ENCODE assay signal across 8 cellular contexts in the genomic region with DNA sequence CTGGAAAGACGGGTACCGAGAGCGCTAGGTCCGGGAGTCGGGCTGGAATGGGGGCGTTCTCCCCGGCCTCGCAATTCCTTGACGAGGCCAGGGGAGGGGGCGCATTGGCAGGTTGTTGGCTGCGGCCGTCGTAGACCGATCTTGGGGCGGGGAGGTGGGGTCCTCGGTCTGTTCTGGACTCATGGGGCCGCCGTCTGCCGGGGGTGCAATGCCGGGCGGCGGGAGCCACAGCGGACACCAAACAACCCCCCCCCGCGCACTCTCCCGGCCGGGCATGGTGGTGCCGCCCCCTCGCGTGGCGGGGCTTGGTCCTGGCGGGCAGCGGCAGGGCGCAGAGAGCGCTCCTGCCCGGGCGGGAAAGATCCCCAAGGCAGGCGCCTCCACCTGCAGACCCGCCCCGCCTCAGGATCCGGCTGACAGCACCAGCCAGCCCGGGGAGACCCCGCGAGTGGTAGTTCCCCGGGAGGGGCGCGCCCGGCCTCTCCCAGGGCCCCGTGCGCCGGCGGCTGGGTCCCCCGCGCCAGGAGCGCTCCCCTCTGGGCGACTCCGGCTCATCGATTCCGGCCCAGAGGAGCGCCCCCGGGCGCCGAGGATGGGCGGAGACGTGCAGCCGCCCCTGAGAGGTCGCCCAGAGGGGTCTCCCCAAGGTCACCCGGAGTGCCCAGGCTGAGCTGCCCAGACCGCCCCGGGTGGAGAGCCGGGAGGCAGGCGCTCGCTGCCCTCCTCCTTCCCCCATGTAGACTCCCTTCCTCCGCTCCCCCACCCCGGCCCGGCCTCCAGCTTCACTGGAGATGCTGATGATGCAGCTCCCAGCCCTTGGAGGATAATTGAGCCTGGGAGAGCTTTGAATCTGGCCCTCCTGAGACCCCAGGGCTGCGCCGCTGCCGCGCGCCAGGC. TPM values are rescaled to one million over a fixed set of nuclear protein-coding genes. Genes with fewer than 3 reads are reported as not detected.
DNase-seq lines count a peak whose midpoint lies in the region; ATAC-seq and TF ChIP-seq lines count a peak whose summit lies in the region.

No MANE protein-coding gene starts in this region.

- H3K27me3 ChIP-seq in mononuclear cell (ENCODE audit: insufficient read depth, low read length) = peaks cover 3% of the 10 kb centered on the region

- peaks cover 64% of the 10 kb centered on the region for H3K4me1 ChIP-seq in mononuclear cell (ENCODE audit: insufficient read depth, low read length)

- ATAC-seq in HG02798 (IDR thresholded peaks at IDR 0.05; ENCODE audit: poor library complexity, unreplicated experiment) = no peak

- H3K9me3 Mint-ChIP-seq in dendritic cell treated with granulocyte-macrophage colony-stimulating factor and Interleukin-4, amounts not matched to agents 40 ng/mL and 50 ng/mL, for 4 days = no peaks in the 10 kb centered on the region
- H3K9me3 Mint-ChIP-seq in stimulated activated naive CD8-positive, alpha-beta T cell treated with anti-CD3 and anti-CD28 coated beads, Interleukin-15, Interleukin-2, amounts not matched to agents 100 ng/mL and 50 ng/mL, for 24 hours = no peaks in the 10 kb centered on the region

- peak overlapping the region; percentile 48 for H3K27ac Mint-ChIP-seq in dendritic cell treated with granulocyte-macrophage colony-stimulating factor and Interleukin-4, amounts not matched to agents 40 ng/mL and 50 ng/mL, for 4 days
- H3K27ac Mint-ChIP-seq in stimulated activated naive CD8-positive, alpha-beta T cell treated with anti-CD3 and anti-CD28 coated beads, Interleukin-15, Interleukin-2, amounts not matched to agents 100 ng/mL and 50 ng/mL, for 24 hours = peak overlapping the region; percentile 91

- no peaks in the 10 kb centered on the region for H3K9me3 ChIP-seq in mononuclear cell (ENCODE audit: low read depth, low read length)

- H3K36me3 Mint-ChIP-seq in dendritic cell treated with granulocyte-macrophage colony-stimulating factor and Interleukin-4, amounts not matched to agents 40 ng/mL and 50 ng/mL, for 4 days (ENCODE audit: low read depth) = peaks cover 6% of the 10 kb centered on the region
- H3K36me3 Mint-ChIP-seq in stimulated activated naive CD8-positive, alpha-beta T cell treated with anti-CD3 and anti-CD28 coated beads, Interleukin-15, Interleukin-2, amounts not matched to agents 100 ng/mL and 50 ng/mL, for 24 hours (ENCODE audit: low read depth) = peaks cover 39% of the 10 kb centered on the region

- peaks cover 48% of the 10 kb centered on the region for H3K4me1 Mint-ChIP-seq in dendritic cell treated with granulocyte-macrophage colony-stimulating factor and Interleukin-4, amounts not matched to agents 40 ng/mL and 50 ng/mL, for 4 days (ENCODE audit: low read depth)
- peaks cover 59% of the 10 kb centered on the region for H3K4me1 Mint-ChIP-seq in stimulated activated naive CD8-positive, alpha-beta T cell treated with anti-CD3 and anti-CD28 coated beads, Interleukin-15, Interleukin-2, amounts not matched to agents 100 ng/mL and 50 ng/mL, for 24 hours (ENCODE audit: low read depth)

- DNase-seq in NCI-H748 (lab: John Stamatoyannopoulos, UW; ENCODE audit: unreplicated experiment) (peak; percentile 50), NCI-H748 treated with DMSO at 0.1 percent for 48 hours (lab: John Stamatoyannopoulos, UW) (no peak), amniotic stem cell (lab: John Stamatoyannopoulos, UW) (no peak)

- intact Hi-C loops in dendritic cell treated with granulocyte-macrophage colony-stimulating factor and Interleukin-4, amounts not matched to agents 40 ng/mL and 50 ng/mL, for 4 days (cut with micrococcal nuclease) = loop anchor here (5.0 kb wide), 1 partner anchor 86 kb away; no protein-coding TSS in a partner anchor

- TF ChIP-seq CTCF in WI38 (IDR thresholded peaks at IDR 0.05; ENCODE audit: low read depth, low read length) = no peak

- peak overlapping the region; percentile 81 for H3K4me3 Mint-ChIP-seq in dendritic cell treated with granulocyte-macrophage colony-stimulating factor and Interleukin-4, amounts not matched to agents 40 ng/mL and 50 ng/mL, for 4 days
- peak overlapping the region; percentile 87 for H3K4me3 Mint-ChIP-seq in stimulated activated naive CD8-positive, alpha-beta T cell treated with anti-CD3 and anti-CD28 coated beads, Interleukin-15, Interleukin-2, amounts not matched to agents 100 ng/mL and 50 ng/mL, for 24 hours

- H3K27me3 Mint-ChIP-seq in dendritic cell treated with granulocyte-macrophage colony-stimulating factor and Interleukin-4, amounts not matched to agents 40 ng/mL and 50 ng/mL, for 4 days = peaks cover 35% of the 10 kb centered on the region
- H3K27me3 Mint-ChIP-seq in stimulated activated naive CD8-positive, alpha-beta T cell treated with anti-CD3 and anti-CD28 coated beads, Interleukin-15, Interleukin-2, amounts not matched to agents 100 ng/mL and 50 ng/mL, for 24 hours = no peaks in the 10 kb centered on the region

- H3K4me3 ChIP-seq in WI38 (ENCODE audit: low read depth, low read length) (peak overlapping the region; percentile 22; the same call in 1 of the 2 replicates), mononuclear cell (ENCODE audit: low read length) (peak overlapping the region; percentile 75)

RNA-seq across cellular contexts. Expression of a gene that starts 0.7 kb away (rescaled TPM):
- total RNA-seq in mononuclear cell = 72.4 TPM

RNA-seq across cellular contexts. Expression of a gene that starts 57.9 kb away (rescaled TPM):
- total RNA-seq in mononuclear cell = 9.8 TPM
